24 cellular contexts compared by ENCODE assay signal in the genomic region with DNA sequence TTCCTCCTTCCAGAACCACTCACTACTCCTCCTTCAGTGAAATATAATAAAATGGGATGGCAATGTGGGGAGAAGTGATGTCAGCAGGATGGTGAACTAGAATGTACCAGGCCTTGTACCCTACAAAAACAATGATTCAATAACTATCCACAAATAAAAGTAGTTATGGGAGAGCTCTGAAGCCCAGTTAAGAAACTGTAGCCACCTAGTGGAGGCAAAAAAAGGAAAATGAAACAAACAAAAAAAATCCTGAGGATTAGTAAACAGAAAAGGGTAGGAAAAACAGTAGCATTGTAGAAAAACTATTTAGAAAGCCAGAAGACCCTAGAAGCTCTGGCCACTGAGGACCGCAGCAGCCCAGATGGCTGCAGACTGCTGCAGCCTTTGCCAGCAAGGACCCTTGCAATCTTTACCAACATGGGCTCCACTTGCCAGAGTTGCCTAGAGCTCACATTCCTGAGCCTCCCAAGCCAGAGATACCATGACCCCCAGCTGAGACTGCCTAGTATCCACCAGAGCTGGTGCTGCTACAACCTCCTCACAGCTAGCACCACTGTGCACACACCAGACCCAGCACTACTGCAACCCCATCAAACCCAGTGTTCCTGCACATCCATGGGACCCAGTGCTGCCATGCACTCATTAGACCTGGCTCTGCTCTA.
A peak's percentile ranks its signal among the peaks of the same experiment; 100 is the strongest.
DNase-seq lines count a peak whose midpoint lies in the region; ATAC-seq and TF ChIP-seq lines count a peak whose summit lies in the region.
"Had no signal": no experiment of that assay in that cellular context is flagged by ENCODE, and none has a peak within 500 bp of the region (broad histone marks: within the 10 kb centered on the region; RNA-seq: fewer than 3 reads in every experiment).

No MANE protein-coding gene starts in this region.

- H3K4me2 ChIP-seq in SK-N-SH, result no peak overlapping the region
- H3K4me2 ChIP-seq in smooth muscle cell, result no peak overlapping the region

- H3K9ac ChIP-seq in SK-N-SH, result no peak overlapping the region
- H3K9ac ChIP-seq in smooth muscle cell (ENCODE audit: low read depth), result no peak overlapping the region

- TF ChIP-seq CTCF in SK-N-SH (IDR thresholded peaks at IDR 0.05) (peak; percentile 41), VCaP (conservative IDR thresholded peaks at IDR 0.05) (peak; percentile 75), foreskin fibroblast (IDR thresholded peaks at IDR 0.05; ENCODE audit: low read depth, low read length) (peak; percentile 24), smooth muscle cell (IDR thresholded peaks at IDR 0.05; ENCODE audit: borderline replicate concordance, insufficient read depth, poor library complexity, severe bottlenecking) (peak; percentile 36), tibial nerve (IDR thresholded peaks at IDR 0.05) (no peak)

- no peaks in the 10 kb centered on the region for H3K9me3 ChIP-seq in SK-N-SH
- no peaks in the 10 kb centered on the region for H3K9me3 ChIP-seq in smooth muscle cell (replicated peaks; ENCODE audit: low read depth)
- peaks cover 0 to 15% (median 0%) of the 10 kb centered on the region in 4 donors for H3K9me3 ChIP-seq in tibial nerve
- H3K9me3 ChIP-seq: colonic mucosa, tibial artery had no signal

- no peak overlapping the region for H3K27ac ChIP-seq in SK-N-SH (ENCODE audit: low read depth in 2 of 2, low read length in 1 of 2)
- no peak overlapping the region; the same call in 1 of the 2 replicates for H3K27ac ChIP-seq in VCaP
- no peak overlapping the region for H3K27ac ChIP-seq in smooth muscle cell (ENCODE audit: low read depth)
- no peak overlapping the region for H3K27ac ChIP-seq in tibial nerve
- H3K27ac ChIP-seq: 22Rv1, colonic mucosa, tibial artery had no signal

- TF ChIP-seq POLR2A in tibial nerve (IDR thresholded peaks at IDR 0.05), result no peak

- no peaks in the 10 kb centered on the region for H3F3A ChIP-seq in SK-N-SH (replicated peaks; ENCODE audit: insufficient read depth)
- no peaks in the 10 kb centered on the region for H3F3A ChIP-seq in smooth muscle cell (ENCODE audit: low read depth)

- no peak for TF ChIP-seq RAD21 in SK-N-SH (IDR thresholded peaks at IDR 0.05; ENCODE audit: low read length)

- no peak overlapping the region for H3K4me3 Mint-ChIP-seq in activated T-cell treated with anti-CD3 and anti-CD28 coated beads, Interleukin-2, amount 50 U/mL, for 24 hours
- H3K4me3 Mint-ChIP-seq: activated CD8-positive, alpha-beta memory T cell treated with anti-CD3 and anti-CD28 coated beads, Interleukin-2, amount 10 ng/mL, durations not matched to agents 7 days and 5 days; CD4-positive, alpha-beta T cell; naive thymus-derived CD4-positive, alpha-beta T cell; T-helper 1 cell treated with Interleukin-12 subunit alpha and Interleukin-12 subunit beta and Interleukin-4 antibody, amounts not matched to agents 30 μg/mL and 1 μg/mL, for 36 hours had no signal

- WGBS in SK-N-SH (ENCODE audit: low lambda C conversion rate), result 62% methylated on average over 1 of the region's 1 CpG
- WGBS in smooth muscle cell (ENCODE audit: low lambda C conversion rate), result 94% methylated on average over 1 of the region's 1 CpG
- 76 to 90% methylated on average over 1 of the region's 1 CpG for WGBS in tibial nerve, 2 donors

- no peaks in the 10 kb centered on the region for H3K9me2 ChIP-seq in SK-N-SH

- DNase-seq in SK-N-SH (no peak), foreskin fibroblast (no peak), smooth muscle cell (lab: John Stamatoyannopoulos, UW; ENCODE audit: unreplicated experiment) (no peak), tibial nerve (ENCODE audit: low spot score in 2 of 2) (no peak)
- DNase-seq in activated T-cell treated with anti-CD3 and anti-CD28 coated beads, Interleukin-2, amount 50 U/mL, for 24 hours, result no peak
- DNase-seq: activated CD4-positive, CD25-positive, alpha-beta regulatory T cell treated with anti-CD3 and anti-CD28 coated beads, Interleukin-2, amount 50 U/mL, for 72 hours; activated CD8-positive, alpha-beta memory T cell treated with anti-CD3 and anti-CD28 coated beads, Interleukin-2, amount 10 ng/mL, durations not matched to agents 7 days and 5 days; activated effector memory CD4-positive, alpha-beta T cell treated with anti-CD3 and anti-CD28 coated beads, Interleukin-2, amount 50 U/mL, for 16 hours; amygdala; CD4-positive, alpha-beta T cell; colonic mucosa; naive thymus-derived CD4-positive, alpha-beta T cell; NCI-H187; NCI-H446; NK-92 treated with Interleukin-12 subunit alpha and Interleukin-12 subunit beta, amount 100 ng/mL, for 24 hours; stimulated activated CD4-positive, alpha-beta T cell treated with anti-CD3 and anti-CD28 coated beads, Interleukin-12 subunit alpha, Interleukin-12 subunit beta, amount 100 ng/mL, for 4 hours; stimulated activated naive CD4-positive, alpha-beta T cell; tibial artery had no signal

- H3K79me2 ChIP-seq in SK-N-SH (ENCODE audit: insufficient read depth), result no peaks in the 10 kb centered on the region
- no peaks in the 10 kb centered on the region for H3K79me2 ChIP-seq in smooth muscle cell (ENCODE audit: low read depth)

- peaks cover 5% of the 10 kb centered on the region for H3K9me3 Mint-ChIP-seq in activated T-cell treated with anti-CD3 and anti-CD28 coated beads, Interleukin-2, amount 50 U/mL, for 24 hours
- H3K9me3 Mint-ChIP-seq: T-helper 1 cell treated with Interleukin-12 subunit alpha and Interleukin-12 subunit beta and Interleukin-4 antibody, amounts not matched to agents 30 μg/mL and 1 μg/mL, for 36 hours had no signal

- no peaks in the 10 kb centered on the region for H3K36me3 Mint-ChIP-seq in activated T-cell treated with anti-CD3 and anti-CD28 coated beads, Interleukin-2, amount 50 U/mL, for 24 hours (ENCODE audit: low read depth)
- H3K36me3 Mint-ChIP-seq: activated CD8-positive, alpha-beta memory T cell treated with anti-CD3 and anti-CD28 coated beads, Interleukin-2, amount 10 ng/mL, durations not matched to agents 7 days and 5 days had no signal

- H3K36me3 ChIP-seq in SK-N-SH (replicated peaks in 1 of 2; ENCODE audit: control insufficient read depth in 1 of 2, insufficient read depth in 2 of 2, low read length in 1 of 2), result no peaks in the 10 kb centered on the region
- H3K36me3 ChIP-seq in smooth muscle cell (ENCODE audit: low read depth), result no peaks in the 10 kb centered on the region
- H3K36me3 ChIP-seq in tibial nerve, result no peaks in the 10 kb centered on the region
- H3K36me3 ChIP-seq: colonic mucosa, tibial artery had no signal

- no peak overlapping the region for H3K4me3 ChIP-seq in SK-N-SH (ENCODE audit: low read depth in 2 of 2, low read length in 1 of 2)
- H3K4me3 ChIP-seq in foreskin fibroblast (ENCODE audit: low read depth in 1 of 2, low read length in 2 of 2), result no peak overlapping the region
- no peak overlapping the region for H3K4me3 ChIP-seq in smooth muscle cell
- no peak overlapping the region for H3K4me3 ChIP-seq in tibial nerve
- H3K4me3 ChIP-seq: colonic mucosa, lung, tibial artery had no signal

- H2AFZ ChIP-seq in SK-N-SH (ENCODE audit: low read depth), result no peak overlapping the region
- no peak overlapping the region for H2AFZ ChIP-seq in smooth muscle cell (ENCODE audit: low read depth)

- H3K4me1 Mint-ChIP-seq in activated T-cell treated with anti-CD3 and anti-CD28 coated beads, Interleukin-2, amount 50 U/mL, for 24 hours (ENCODE audit: low read depth), result peaks cover 8% of the 10 kb centered on the region
- H3K4me1 Mint-ChIP-seq: activated CD8-positive, alpha-beta memory T cell treated with anti-CD3 and anti-CD28 coated beads, Interleukin-2, amount 10 ng/mL, durations not matched to agents 7 days and 5 days had no signal

- H3K4me1 ChIP-seq in SK-N-SH (ENCODE audit: control insufficient read depth in 1 of 2, insufficient read depth in 2 of 2, low read depth in 1 of 2, low read length in 1 of 2) (no peaks in the 10 kb centered on the region), smooth muscle cell (ENCODE audit: low read depth) (peaks cover 9% of the 10 kb centered on the region), tibial nerve (no peaks in the 10 kb centered on the region)
- H3K4me1 ChIP-seq: colonic mucosa, tibial artery had no signal

- POLR2A ChIA-PET in SK-N-SH (lab: Yijun Ruan, JAX), result no interaction called here

- no peak overlapping the region for H3K27ac Mint-ChIP-seq in activated T-cell treated with anti-CD3 and anti-CD28 coated beads, Interleukin-2, amount 50 U/mL, for 24 hours
- H3K27ac Mint-ChIP-seq: activated CD8-positive, alpha-beta memory T cell treated with anti-CD3 and anti-CD28 coated beads, Interleukin-2, amount 10 ng/mL, durations not matched to agents 7 days and 5 days; CD4-positive, alpha-beta T cell; naive thymus-derived CD4-positive, alpha-beta T cell; T-helper 1 cell treated with Interleukin-12 subunit alpha and Interleukin-12 subunit beta and Interleukin-4 antibody, amounts not matched to agents 30 μg/mL and 1 μg/mL, for 36 hours had no signal

- H4K20me1 ChIP-seq in SK-N-SH (ENCODE audit: insufficient read depth) (no peaks in the 10 kb centered on the region), smooth muscle cell (ENCODE audit: low read depth) (no peaks in the 10 kb centered on the region)

- ATAC-seq in SK-N-SH treated with all-trans-retinoic acid at 6 μM for 48 hours, result no peak
- ATAC-seq in HG02938 (IDR thresholded peaks at IDR 0.05; ENCODE audit: unreplicated experiment), result no peak
- ATAC-seq: activated CD8-positive, alpha-beta memory T cell treated with anti-CD3 and anti-CD28 coated beads, Interleukin-2, amount 10 ng/mL, durations not matched to agents 7 days and 5 days; naive thymus-derived CD4-positive, alpha-beta T cell had no signal

- CTCF ChIA-PET in SK-N-SH (lab: Yijun Ruan, JAX), result interaction anchor here (0.7 to 2.3 kb wide), 7 partner anchors 19 to 144 kb away, joined by 3 to 10 read pairs (median 3); no protein-coding TSS in a partner anchor

- TF ChIP-seq EP300 in SK-N-SH (IDR thresholded peaks at IDR 0.05; ENCODE audit: borderline replicate concordance in 1 of 2, low read depth in 1 of 2, low read length in 1 of 2), result no peak
- no peak for TF ChIP-seq EP300 in tibial nerve (IDR thresholded peaks at IDR 0.05)

- H3K27me3 ChIP-seq in SK-N-SH (ENCODE audit: insufficient read depth) (no peaks in the 10 kb centered on the region), smooth muscle cell (ENCODE audit: low read depth) (no peaks in the 10 kb centered on the region), tibial nerve (no peaks in the 10 kb centered on the region)
- H3K27me3 ChIP-seq: colonic mucosa had no signal

- peaks cover 4% of the 10 kb centered on the region for H3K27me3 Mint-ChIP-seq in activated T-cell treated with anti-CD3 and anti-CD28 coated beads, Interleukin-2, amount 50 U/mL, for 24 hours
- H3K27me3 Mint-ChIP-seq: activated CD8-positive, alpha-beta memory T cell treated with anti-CD3 and anti-CD28 coated beads, Interleukin-2, amount 10 ng/mL, durations not matched to agents 7 days and 5 days had no signal

TF ChIP-seq in SK-N-SH, 30 proteins besides CTCF, POLR2A, EP300 and RAD21 (continues in another document):
- TF ChIP-seq GATA2 (CRISPR knock-in tag; IDR thresholded peaks at IDR 0.05) (no peak), CHD2 (IDR thresholded peaks at IDR 0.05; ENCODE audit: low read length, partially characterized antibody) (no peak), SIN3A (IDR thresholded peaks at IDR 0.05; ENCODE audit: borderline replicate concordance, low read depth, low read length) (no peak)

TF ChIP-seq in SK-N-SH treated with all-trans-retinoic acid at 6 μM for 48 hours, 23 proteins besides CTCF, POLR2A, EP300 and RAD21 (continues in another document):
- TF ChIP-seq SNAI2 (CRISPR knock-in tag; IDR thresholded peaks at IDR 0.05), result no peak
- TF ChIP-seq ESRRG (CRISPR knock-in tag; IDR thresholded peaks at IDR 0.05), result no peak

Comparison
In these comparisons a context has a peak if more than half of its experiments do, and no peak if none do; other contexts are left out.
1. CTCF ChIP-seq: peak in SK-N-SH (single experiment), VCaP (single experiment), foreskin fibroblast (single experiment) and smooth muscle cell (single experiment); none in tibial nerve (0 of 5).